Comparison of ENCODE assay signal across 8 cellular contexts in the genomic region with DNA sequence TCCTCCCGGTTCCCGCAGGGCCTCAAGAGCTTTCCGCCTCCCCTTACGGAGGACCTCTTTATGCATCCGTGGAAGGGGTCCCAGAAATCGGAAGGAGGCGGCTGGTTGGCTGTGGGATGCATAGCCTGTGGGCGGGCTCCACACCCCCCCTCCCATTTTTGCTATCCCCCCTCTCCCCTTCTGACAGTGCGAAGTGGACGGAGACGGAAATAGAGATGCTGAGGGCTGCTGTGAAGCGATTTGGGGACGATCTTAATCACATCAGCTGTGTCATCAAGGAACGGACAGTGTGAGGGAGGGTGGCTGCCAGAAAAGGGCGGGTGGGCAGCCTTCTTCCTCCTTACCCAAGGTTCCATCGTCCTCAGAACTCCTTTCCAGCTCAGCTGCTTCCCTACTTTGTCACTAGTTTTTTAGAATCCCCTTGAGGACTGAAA. TPM values are rescaled to one million over a fixed set of nuclear protein-coding genes. Genes with fewer than 3 reads are reported as not detected.
DNase-seq lines count a peak whose midpoint lies in the region; TF ChIP-seq lines count a peak whose summit lies in the region.

No MANE protein-coding gene starts in this region.

- peak overlapping the region; percentile 87 for H3K9ac ChIP-seq in neuronal stem cell (ENCODE audit: low read depth, low read length, poor library complexity)

- peak overlapping the region; percentile 50 to 98 for H3K4me3 ChIP-seq in CD4-positive, alpha-beta memory T cell (ENCODE audit: low read length in 2 of 2)
- H3K4me3 ChIP-seq in PC-9: peak overlapping the region; percentile 97
- H3K4me3 ChIP-seq in neuronal stem cell (ENCODE audit: low read length in 2 of 2): peak overlapping the region; percentile 71 to 83

- no peak overlapping the region for H2BK15ac ChIP-seq in neuronal stem cell (ENCODE audit: low read length)

- H3F3A ChIP-seq in PC-9 (ENCODE audit: insufficient read depth, low read depth): peaks cover 41% of the 10 kb centered on the region

- peaks cover 8% of the 10 kb centered on the region for H3K36me3 ChIP-seq in CD4-positive, alpha-beta memory T cell (ENCODE audit: insufficient read depth, low read length)
- H3K36me3 ChIP-seq in PC-9 (ENCODE audit: low read depth): no peaks in the 10 kb centered on the region
- peaks cover 5 to 15% of the 10 kb centered on the region in 2 donors for H3K36me3 ChIP-seq in neuronal stem cell (replicated peaks in 1 of 2; ENCODE audit: control insufficient read depth in 2 of 2, insufficient read depth in 2 of 2, low read length in 2 of 2)

- H3K79me1 ChIP-seq in neuronal stem cell (ENCODE audit: low read depth, low read length): peaks cover 8% of the 10 kb centered on the region

- no peaks in the 10 kb centered on the region for H3K27me3 Mint-ChIP-seq in CD4-positive, alpha-beta memory T cell

- peak overlapping the region; percentile 43 for H4K8ac ChIP-seq in neuronal stem cell (ENCODE audit: low read depth, low read length)

- H2BK5ac ChIP-seq in neuronal stem cell (ENCODE audit: low read length): no peak overlapping the region

- no peak overlapping the region for H3K23ac ChIP-seq in neuronal stem cell (ENCODE audit: low read depth, low read length, poor library complexity)

- H3K4ac ChIP-seq in neuronal stem cell (ENCODE audit: low read length): no peak overlapping the region

- H3K4me1 Mint-ChIP-seq in CD4-positive, alpha-beta memory T cell: peaks cover 31 to 86% (median 54%) of the 10 kb centered on the region in 4 donors

- H2AK5ac ChIP-seq in neuronal stem cell (ENCODE audit: low read depth, low read length): no peak overlapping the region

- no peak overlapping the region for H2BK120ac ChIP-seq in neuronal stem cell (ENCODE audit: low read depth, low read length)

- POLR2A ChIA-PET in CD4-positive, alpha-beta memory T cell (lab: Charles Lee; ENCODE audit: partially characterized antibody): interaction anchor here (0.6 to 3.0 kb wide), 10 partner anchors 9 to 358 kb away, joined by 3 to 37 read pairs (median 4); a partner anchor contains a TSS
- POLR2A ChIA-PET in PC-9 (lab: Charles Lee; ENCODE audit: unreplicated experiment): interaction anchor here (0.6 kb wide), 1 partner anchor 544 kb away, joined by 4 read pairs; no protein-coding TSS in a partner anchor

- peaks cover 9 to 36% of the 10 kb centered on the region in 2 donors for H3K36me3 Mint-ChIP-seq in CD4-positive, alpha-beta memory T cell

- H3K4me1 ChIP-seq in CD4-positive, alpha-beta memory T cell (ENCODE audit: insufficient read depth, low read length): peaks cover 58% of the 10 kb centered on the region
- peaks cover 16% of the 10 kb centered on the region for H3K4me1 ChIP-seq in PC-9 (replicated peaks; ENCODE audit: insufficient read depth)
- H3K4me1 ChIP-seq in neuronal stem cell (ENCODE audit: control insufficient read depth in 2 of 2, insufficient read depth in 1 of 2, low read depth in 1 of 2, low read length in 2 of 2): peaks cover 19 to 40% of the 10 kb centered on the region in 2 donors

- no peak overlapping the region for H4K91ac ChIP-seq in neuronal stem cell (ENCODE audit: low read depth, low read length, poor library complexity)

- intact Hi-C loops in CD4-positive, alpha-beta memory T cell (cut with micrococcal nuclease): loop anchor here (1.0 to 10.0 kb wide), 3 partner anchors 8 to 1431 kb away; a partner anchor contains a TSS
- intact Hi-C loops in PC-9 (cut with micrococcal nuclease; ENCODE audit: unreplicated experiment): loop anchor here (2.0 kb wide), 1 partner anchor 21 kb away; a partner anchor contains a TSS

- no peak for DNase-seq in CD4-positive, alpha-beta memory T cell
- DNase-seq in PC-9: no peak
- DNase-seq in effector CD4-positive, alpha-beta T cell: peak; percentile 21
- no peak for DNase-seq in neuronal stem cell (ENCODE audit: low spot score)
- DNase-seq in NCI-H526 (lab: John Stamatoyannopoulos, UW): no peak
- no peak for DNase-seq in activated CD4-positive, CD25-positive, alpha-beta regulatory T cell (lab: John Stamatoyannopoulos, UW)
- no peak for DNase-seq in C1 segment of cervical spinal cord (lab: John Stamatoyannopoulos, UW)
- DNase-seq in NCI-H146 treated with DMSO at 0.1 percent for 48 hours (lab: John Stamatoyannopoulos, UW; ENCODE audit: unreplicated experiment): no peak

- TSS peak; percentile 31 for BruUV-seq in PC-9 (replicated peaks; lab: Mats Ljungman, UMichigan)

- H3K4me2 ChIP-seq in PC-9 (peak overlapping the region; percentile 97), neuronal stem cell (ENCODE audit: insufficient read depth, low read length, poor library complexity, severe bottlenecking) (peak overlapping the region; percentile 76)

- WGBS in neuronal stem cell (ENCODE audit: extremely low coverage in 2 of 2, insufficient read length in 2 of 2, insufficient replicate concordance in 1 of 2), 2 donors: no CpG with 5 or more reads among the region's 16 CpGs

- no peak for TF ChIP-seq CTCF in PC-9 (conservative IDR thresholded peaks at IDR 0.05)

- no peaks in the 10 kb centered on the region for H3K9me3 Mint-ChIP-seq in CD4-positive, alpha-beta memory T cell

- H3K9me3 ChIP-seq in CD4-positive, alpha-beta memory T cell (ENCODE audit: control insufficient read depth in 1 of 2, low read length in 2 of 2): no peaks in the 10 kb centered on the region
- no peaks in the 10 kb centered on the region for H3K9me3 ChIP-seq in PC-9 (ENCODE audit: insufficient read depth, low read depth)
- H3K9me3 ChIP-seq in neuronal stem cell (replicated peaks in 1 of 2; ENCODE audit: control insufficient read depth in 2 of 2, insufficient read depth in 1 of 2, low read depth in 1 of 2, low read length in 2 of 2): no peaks in the 10 kb centered on the region

- H3K9me2 ChIP-seq in PC-9 (ENCODE audit: insufficient read depth): no peaks in the 10 kb centered on the region

- H3K14ac ChIP-seq in neuronal stem cell (ENCODE audit: low read length): no peak overlapping the region

- no peaks in the 10 kb centered on the region for H3K27me3 ChIP-seq in CD4-positive, alpha-beta memory T cell (ENCODE audit: insufficient read depth, low read length)
- H3K27me3 ChIP-seq in PC-9 (ENCODE audit: insufficient read depth, low read depth): no peaks in the 10 kb centered on the region
- peaks cover 0 to 5% (median 0%) of the 10 kb centered on the region in 3 experiments for H3K27me3 ChIP-seq in neuronal stem cell (ENCODE audit: control insufficient read depth in 3 of 3, insufficient read depth in 3 of 3, low read depth in 1 of 3, low read length in 3 of 3)

- H3K79me2 ChIP-seq in PC-9 (ENCODE audit: low read depth): peaks cover 35% of the 10 kb centered on the region

- peak overlapping the region; percentile 89 to 95 (median 92) for H3K4me3 Mint-ChIP-seq in CD4-positive, alpha-beta memory T cell

- peak overlapping the region; percentile 96 for H3K27ac ChIP-seq in CD4-positive, alpha-beta memory T cell (ENCODE audit: low read depth, low read length)
- peak overlapping the region; percentile 81; the same call in 1 of the 2 replicates for H3K27ac ChIP-seq in PC-9
- H3K27ac ChIP-seq in neuronal stem cell (replicated peaks; ENCODE audit: low read length): no peak overlapping the region

- peak overlapping the region; percentile 11 for H3K18ac ChIP-seq in neuronal stem cell (ENCODE audit: low read length)

- CTCF ChIA-PET in CD4-positive, alpha-beta memory T cell (lab: Charles Lee; ENCODE audit: partially characterized antibody): interaction anchor here (0.8 to 3.0 kb wide), 5 partner anchors 12 to 105 kb away, joined by 3 to 11 read pairs (median 4); a partner anchor contains a TSS
- CTCF ChIA-PET in PC-9 (lab: Charles Lee): no interaction called here

- H2AFZ ChIP-seq in PC-9 (no peak overlapping the region), neuronal stem cell (ENCODE audit: low read length) (no peak overlapping the region)

- H2BK12ac ChIP-seq in neuronal stem cell (ENCODE audit: low read length): no peak overlapping the region

- H3K27ac Mint-ChIP-seq in CD4-positive, alpha-beta memory T cell: peak overlapping the region; percentile 97 to 99 (median 98)

- 0 out of 2 replicates have a peak, but pooled peaks cover 4% of the 10 kb centered on the region for H4K20me1 ChIP-seq in PC-9 (ENCODE audit: insufficient read depth)

RNA-seq across cellular contexts. Expression of a gene that starts 3.2 kb away (rescaled TPM):
- total RNA-seq in CD4-positive, alpha-beta memory T cell: 100 to 1,000 TPM; 166 to 179 TPM
- 100 to 1,000 TPM; 410 to 812 TPM for polyA plus RNA-seq in CD4-positive, alpha-beta memory T cell
- total RNA-seq in PC-9 (2021): 196 and 301 TPM in 2 replicates
- 400 TPM for polyA plus RNA-seq in neuronal stem cell (2013, experiment 1 of 2)
- 390 TPM for polyA plus RNA-seq in neuronal stem cell (2013, experiment 2 of 2)

RNA-seq across cellular contexts. Expression of a gene that starts 7.2 kb away (rescaled TPM):
- total RNA-seq in CD4-positive, alpha-beta memory T cell: not detected
- polyA plus RNA-seq in CD4-positive, alpha-beta memory T cell: not detected
- total RNA-seq in PC-9 (2021): 0.28 and 0.48 TPM in 2 replicates
- 3.1 TPM for polyA plus RNA-seq in neuronal stem cell (2013, experiment 1 of 2)
- polyA plus RNA-seq in neuronal stem cell (2013, experiment 2 of 2): 2.8 TPM

RNA-seq across cellular contexts. Expression of a gene that starts 19.8 kb away (rescaled TPM):
- not detected for total RNA-seq in CD4-positive, alpha-beta memory T cell
- under 1 TPM in 1 of 2 donors, not detected in 1; 0.19 TPM for polyA plus RNA-seq in CD4-positive, alpha-beta memory T cell
- total RNA-seq in PC-9 (2021): not detected in 2 replicates
- polyA plus RNA-seq in neuronal stem cell (2013, experiment 1 of 2): 0.32 TPM
- polyA plus RNA-seq in neuronal stem cell (2013, experiment 2 of 2): 0.25 TPM

RNA-seq across cellular contexts. Expression of a gene that starts 20.2 kb away (rescaled TPM):
- 10 to 100 TPM; 13.1 to 13.7 TPM for total RNA-seq in CD4-positive, alpha-beta memory T cell
- polyA plus RNA-seq in CD4-positive, alpha-beta memory T cell: 1 to 10 TPM in 1 of 2 donors, under 1 TPM in 1; 0.93 to 1.8 TPM
- total RNA-seq in PC-9 (2021): 33.4 and 40.6 TPM in 2 replicates
- polyA plus RNA-seq in neuronal stem cell (2013, experiment 1 of 2): 3.0 TPM
- polyA plus RNA-seq in neuronal stem cell (2013, experiment 2 of 2): 3.4 TPM

RNA-seq across cellular contexts. Expression of a gene that starts 28.3 kb away (rescaled TPM):
- total RNA-seq in CD4-positive, alpha-beta memory T cell: 1 to 10 TPM in 1 of 2 experiments, under 1 TPM in 1; 0.89 to 1.2 TPM
- under 1 TPM; 0.50 to 0.69 TPM for polyA plus RNA-seq in CD4-positive, alpha-beta memory T cell
- not detected in 2 replicates for total RNA-seq in PC-9 (2021)
- polyA plus RNA-seq in neuronal stem cell (2013, experiment 1 of 2): 0.04 TPM
- 0.03 TPM for polyA plus RNA-seq in neuronal stem cell (2013, experiment 2 of 2)
